In the genomic region with DNA sequence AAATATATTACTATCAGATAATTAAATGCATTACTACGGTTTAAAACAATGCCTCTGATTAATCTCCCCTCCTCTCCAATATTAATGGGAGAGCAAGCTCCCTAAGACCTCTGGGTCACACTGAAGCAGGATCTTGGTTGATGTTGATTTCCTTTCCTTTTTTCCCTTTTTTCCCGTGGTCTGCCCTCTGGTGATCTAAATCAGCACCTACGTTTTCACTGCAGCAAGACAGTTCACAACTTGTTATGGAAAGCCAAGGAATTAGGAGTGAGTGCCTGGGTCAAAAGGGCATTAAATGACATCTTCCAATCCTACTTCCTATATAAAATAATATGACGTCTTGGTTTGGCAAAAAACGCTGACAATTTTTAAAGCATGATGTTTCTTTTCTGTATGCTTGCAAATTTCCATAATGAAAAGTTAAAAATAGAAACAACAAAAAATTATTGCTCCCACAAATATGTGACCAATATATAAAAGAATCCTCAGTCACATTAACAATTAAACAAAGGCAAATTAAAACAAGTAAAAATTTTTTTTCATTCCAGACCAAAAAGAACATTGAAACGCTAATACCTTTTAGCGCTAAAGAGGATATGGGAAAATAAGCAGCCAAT, we compare ENCODE assay signal across 7 cellular contexts. TPM values are rescaled to one million over a fixed set of nuclear protein-coding genes. Genes with fewer than 3 reads are reported as not detected.
A peak's percentile ranks its signal among the peaks of the same experiment; 100 is the strongest.
DNase-seq lines count a peak whose midpoint lies in the region; ATAC-seq and TF ChIP-seq lines count a peak whose summit lies in the region.

No MANE protein-coding gene starts in this region.

- in situ Hi-C loops in GM23248 (cut with MboI), result no loop called here

- H3K27ac ChIP-seq in GM23248 (no peak overlapping the region), right atrium auricular region (no peak overlapping the region)

- H3F3A ChIP-seq in GM23248 (ENCODE audit: insufficient read depth), result no peaks in the 10 kb centered on the region

- no peak for ATAC-seq in GM18517 (IDR thresholded peaks at IDR 0.05; ENCODE audit: unreplicated experiment)

- H3K4me1 ChIP-seq in GM23248 (ENCODE audit: insufficient read depth), result no peaks in the 10 kb centered on the region
- H3K4me1 ChIP-seq in right atrium auricular region, result no peaks in the 10 kb centered on the region

- peak; percentile 65 for DNase-seq in GM23248
- DNase-seq in NCI-H2171 (lab: John Stamatoyannopoulos, UW), result peak; percentile 59
- peak; percentile 74 for DNase-seq in dermis blood vessel endothelial cell
- peak; percentile 70 for DNase-seq in pons (ENCODE audit: low spot score)
- DNase-seq in T-helper 1 cell, result no peak
- no peak for DNase-seq in right atrium auricular region (ENCODE audit: low spot score)

- no peaks in the 10 kb centered on the region for H4K20me1 ChIP-seq in GM23248 (ENCODE audit: insufficient read depth)

- H2AFZ ChIP-seq in GM23248, result no peak overlapping the region; the same call in 1 of the 2 replicates

- WGBS in GM23248 (ENCODE audit: low coverage in 1 of 2, low lambda C conversion rate in 2 of 2, missing lambda C conversion rate in 2 of 2), 2 experiments, result 30% methylated on average over 7 of the region's 7 CpGs

- no peaks in the 10 kb centered on the region for H3K79me2 ChIP-seq in GM23248 (ENCODE audit: insufficient read depth)

- H3K27me3 ChIP-seq in GM23248 (replicated peaks; ENCODE audit: insufficient read depth) (no peaks in the 10 kb centered on the region), right atrium auricular region (no peaks in the 10 kb centered on the region)

- H3K9me3 ChIP-seq in GM23248 (ENCODE audit: low read depth) (no peaks in the 10 kb centered on the region), right atrium auricular region (no peaks in the 10 kb centered on the region)

- H3K36me3 ChIP-seq in GM23248 (ENCODE audit: low read depth) (no peaks in the 10 kb centered on the region), right atrium auricular region (no peaks in the 10 kb centered on the region)

- H3K4me3 ChIP-seq in GM23248 (no peak overlapping the region), right atrium auricular region (no peak overlapping the region)

- peak in 1 of 2 donors; percentile 44 for TF ChIP-seq CTCF in right atrium auricular region (IDR thresholded peaks at IDR 0.05)

- no peaks in the 10 kb centered on the region for H3K9me2 ChIP-seq in GM23248 (ENCODE audit: insufficient read depth)

- H3K4me2 ChIP-seq in GM23248 (ENCODE audit: unreplicated experiment), result no peak overlapping the region

- no peak overlapping the region for H3K9ac ChIP-seq in GM23248

RNA-seq across cellular contexts. Expression of gene CFAP36, which starts 7.9 kb away (rescaled TPM):
- total RNA-seq in GM23248 (2014; rRNA removed; shearing (Covaris generic)), result 16.7 and 25.7 TPM in 2 replicates
- 54.8 and 56.4 TPM in 2 replicates for polyA plus RNA-seq in GM23248 (2016; fragmentation: Nextera tagmentation; extraction: Ambion mirVana)
- total RNA-seq in dermis blood vessel endothelial cell (11.2 and 15.3 TPM in 2 replicates), right atrium auricular region (10 to 100 TPM; 14.6 to 15.1 TPM)

Comparison
In these comparisons a context has a peak if more than half of its experiments do, and no peak if none do; other contexts are left out.
1. DNase-seq: peak in GM23248 (single experiment), NCI-H2171 (single experiment), dermis blood vessel endothelial cell (single experiment) and pons (single experiment); none in T-helper 1 cell (0 of 5) and right atrium auricular region (single experiment).